Comparison of ENCODE assay signal across 8 cellular contexts in the genomic region with DNA sequence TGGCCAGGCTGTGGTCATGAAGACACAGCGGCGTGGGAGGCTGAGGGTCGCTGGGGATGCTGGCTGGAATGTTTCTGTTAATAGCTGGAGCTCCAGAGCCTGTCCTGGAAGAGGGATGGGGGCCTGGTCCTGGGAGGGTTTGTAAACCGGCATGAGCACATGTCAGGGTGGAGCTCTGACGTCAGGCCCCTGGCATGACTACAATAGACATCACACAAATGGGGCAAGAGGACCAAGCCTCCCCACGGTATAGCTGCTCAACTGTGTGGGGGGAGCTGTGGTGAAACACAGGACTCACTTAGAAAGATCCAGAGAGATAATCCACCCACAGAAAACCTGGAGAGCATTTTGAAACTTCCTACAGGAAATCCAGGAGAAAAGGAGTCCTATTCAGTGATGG.
DNase-seq lines count a peak whose midpoint lies in the region; ATAC-seq and TF ChIP-seq lines count a peak whose summit lies in the region.
"Not testable (repeated sequence)": the region's sequence is repeated elsewhere in the genome, so short reads cannot be mapped to it uniquely, and the experiment has no call there.

No MANE protein-coding gene starts in this region.

- H3K36me3 ChIP-seq in MG63; body of pancreas (replicated peaks in 1 of 2; ENCODE audit: insufficient read depth in 1 of 2, low read depth in 2 of 2); fibroblast of lung (ENCODE audit: control insufficient read depth, insufficient read depth, low read length); heart left ventricle; transverse colon: not testable (repeated sequence)

- not testable (repeated sequence) for TF ChIP-seq POLR2A in body of pancreas (IDR thresholded peaks at IDR 0.05); heart left ventricle (IDR thresholded peaks at IDR 0.05); lower leg skin (IDR thresholded peaks at IDR 0.05); transverse colon (IDR thresholded peaks at IDR 0.05)

- ATAC-seq in body of pancreas, result peak; percentile 18
- ATAC-seq in heart left ventricle, result peak; percentile 3 to 81 (median 68)
- peak; percentile 76 for ATAC-seq in sciatic nerve

- intact Hi-C loops in body of pancreas (cut with DNase I); heart left ventricle (cut with DNase I); lower leg skin (cut with DNase I; ENCODE audit: low total_unique reads); sciatic nerve (cut with DNase I); transverse colon (cut with DNase I; ENCODE audit: low total_unique reads): not testable (repeated sequence)

- not testable (repeated sequence) for TF ChIP-seq CTCF in AG04450 (IDR thresholded peaks at IDR 0.05; ENCODE audit: low read depth, low read length); body of pancreas (IDR thresholded peaks at IDR 0.05); fibroblast of lung (conservative IDR thresholded peaks at IDR 0.05 in 1 of 2, IDR thresholded peaks at IDR 0.05 in 1 of 2; ENCODE audit: low read depth in 1 of 2, low read length in 2 of 2); heart left ventricle (IDR thresholded peaks at IDR 0.05); lower leg skin (IDR thresholded peaks at IDR 0.05); transverse colon (IDR thresholded peaks at IDR 0.05)

- H3K4me3 ChIP-seq in AG04450 (ENCODE audit: low read depth, low read length); MG63; body of pancreas; fibroblast of lung (replicated peaks in 1 of 4; ENCODE audit: control extremely low read depth in 1 of 4, insufficient read depth in 1 of 4, low read depth in 3 of 4, low read length in 4 of 4); heart left ventricle; lower leg skin (ENCODE audit: low read depth, poor library complexity, severe bottlenecking); transverse colon: not testable (repeated sequence)

- not testable (repeated sequence) for H4K20me1 ChIP-seq in fibroblast of lung (ENCODE audit: control insufficient read depth, extremely low read depth, insufficient read depth, low read length)

- not testable (repeated sequence) for H2AFZ ChIP-seq in fibroblast of lung (ENCODE audit: low read length)

- in situ Hi-C loops in transverse colon (cut with MboI; ENCODE audit: low pct_ligation_motif_present in 1 of 4, low pct_unique_long_range_greater_than_20kb in 1 of 4, low sequenced_read_pairs in 3 of 4), result not testable (repeated sequence)

- H3K9ac ChIP-seq in fibroblast of lung (ENCODE audit: insufficient read depth, low read length), result not testable (repeated sequence)

- not testable (repeated sequence) for H3K27ac ChIP-seq in AG04450 (ENCODE audit: low read depth, low read length); fibroblast of lung (ENCODE audit: insufficient read depth, low read length)
- H3K27ac ChIP-seq in body of pancreas (peak overlapping the region in 1 of 4 donors; percentile 34), heart left ventricle (peak overlapping the region in 1 of 12 donors; percentile 38), transverse colon (peak overlapping the region in 2 of 4 donors; percentile 32 to 67)

- not testable (repeated sequence) for H3K9me3 ChIP-seq in AG04450 (ENCODE audit: control insufficient read depth, insufficient read depth, low read length); MG63; body of pancreas; fibroblast of lung (ENCODE audit: control insufficient read depth, insufficient read depth, low read depth, low read length); heart left ventricle; transverse colon

- not testable (repeated sequence) for H3K27me3 ChIP-seq in AG04450 (ENCODE audit: control insufficient read depth, insufficient read depth, low read length); MG63; body of pancreas; fibroblast of lung (ENCODE audit: control insufficient read depth, insufficient read depth, low read length); heart left ventricle; transverse colon

- TF ChIP-seq EP300 in transverse colon (IDR thresholded peaks at IDR 0.05; ENCODE audit: low read depth), result not testable (repeated sequence)

- not testable (repeated sequence) for H3K4me2 ChIP-seq in fibroblast of lung (ENCODE audit: extremely low read depth, insufficient read depth, low read length)

- POLR2A ChIA-PET in AG04450 (lab: Yijun Ruan, JAX), result not testable (repeated sequence)

- H3K4me1 ChIP-seq in body of pancreas, result peaks cover 18% of the 10 kb centered on the region
- not testable (repeated sequence) for H3K4me1 ChIP-seq in fibroblast of lung (ENCODE audit: control insufficient read depth, extremely low read depth, insufficient read depth, low read length); heart left ventricle; transverse colon

- CTCF ChIA-PET in AG04450 (lab: Charles Lee), result not testable (repeated sequence)

- DNase-seq in AG04450 (ENCODE audit: low read depth, low spot score) (peak; percentile 34), MG63 (peak; percentile 49), body of pancreas (peak; percentile 34 to 53 (median 44)), fibroblast of lung (ENCODE audit: low read depth in 2 of 2) (peak; percentile 64 to 80), heart left ventricle (peak in 3 of 5 donors; percentile 29 to 80 (median 75)), lower leg skin (ENCODE audit: low spot score in 2 of 2) (peak; percentile 47 to 94), sciatic nerve (ENCODE audit: low spot score) (peak; percentile 83), transverse colon (peak; percentile 64)

- not testable (repeated sequence) for H3K79me2 ChIP-seq in fibroblast of lung (ENCODE audit: control insufficient read depth, insufficient read depth, low read length)

- WGBS in body of pancreas, 2 donors, result 62 to 65% methylated on average over 4 to 6 of the region's 6 CpGs
- WGBS in heart left ventricle, 4 donors, result 43 to 65% (median 57%) methylated on average over 4 to 6 of the region's 6 CpGs
- WGBS in lower leg skin, 2 donors, result 37 to 54% methylated on average over 6 of the region's 6 CpGs
- 47% methylated on average over 6 of the region's 6 CpGs; no CpG with 5 or more reads in 1 of the 2 donors for WGBS in transverse colon (ENCODE audit: low coverage in 1 of 2), 2 donors

Comparison
In these comparisons a context has a peak if more than half of its experiments do, and no peak if none do; other contexts are left out.
1. ATAC-seq: peak in every context shown above with its lines; median percentile 76 in sciatic nerve; 68 in heart left ventricle; 18 in body of pancreas.